In genomic region chr1:32071758-32072621, GRCh38 we compare ENCODE assay signal across 8 cellular contexts. TPM values are rescaled to one million over a fixed set of nuclear protein-coding genes. Genes with fewer than 3 reads are reported as not detected.
A peak's percentile ranks its signal among the peaks of the same experiment; 100 is the strongest.
DNase-seq lines count a peak whose midpoint lies in the region; ATAC-seq lines count a peak whose summit lies in the region.

No MANE protein-coding gene starts in this region.

- peaks cover 6% of the 10 kb centered on the region for H3K36me3 Mint-ChIP-seq in activated CD4-positive, alpha-beta T cell treated with anti-CD3 and anti-CD28 coated beads for 36 hours (ENCODE audit: low read depth)

- H3K4me3 Mint-ChIP-seq in activated CD4-positive, alpha-beta T cell treated with anti-CD3 and anti-CD28 coated beads for 36 hours, result peak overlapping the region; percentile 90

- peaks cover 35% of the 10 kb centered on the region for H3K4me1 Mint-ChIP-seq in activated CD4-positive, alpha-beta T cell treated with anti-CD3 and anti-CD28 coated beads for 36 hours

- H3K36me3 ChIP-seq in mesodermal cell (ENCODE audit: control insufficient read depth, insufficient read depth, low read length), result peaks cover 17% of the 10 kb centered on the region

- WGBS in mesodermal cell (ENCODE audit: insufficient coverage in 2 of 2), 2 experiments, result 17 to 20% methylated on average over 11 to 12 of the region's 14 CpGs

- no peaks in the 10 kb centered on the region for H3K9me3 Mint-ChIP-seq in activated CD4-positive, alpha-beta T cell treated with anti-CD3 and anti-CD28 coated beads for 36 hours (ENCODE audit: low read depth)

- peak overlapping the region; percentile 98 for H3K27ac Mint-ChIP-seq in activated CD4-positive, alpha-beta T cell treated with anti-CD3 and anti-CD28 coated beads for 36 hours

- ATAC-seq in activated CD4-positive, alpha-beta T cell treated with anti-CD3 and anti-CD28 coated beads for 36 hours, result peak; percentile 42
- ATAC-seq in HG02571 (IDR thresholded peaks at IDR 0.05; ENCODE audit: unreplicated experiment), result no peak

- CTCF ChIA-PET in activated CD4-positive, alpha-beta T cell treated with anti-CD3 and anti-CD28 coated beads for 36 hours (lab: Charles Lee), result interaction anchor here (0.6 to 3.5 kb wide), 11 partner anchors 10 to 90 kb away, joined by 3 to 15 read pairs (median 4); partner anchors contain the start of gene KPNA6

- intact Hi-C loops in activated CD4-positive, alpha-beta T cell treated with anti-CD3 and anti-CD28 coated beads for 36 hours (cut with DNase I, micrococcal nuclease), result loop anchor here (1.0 to 5.0 kb wide), 14 partner anchors 35 to 1353 kb away; partner anchors contain the start of genes BSDC1 (in 1 of the 2), CCDC28B (in 1 of the 2), EIF3I (in 1 of the 2) and KHDRBS1 (in 1 of the 2)

- peak overlapping the region; percentile 64 for H3K4me3 ChIP-seq in mesodermal cell (ENCODE audit: extremely low read depth, insufficient read depth, low read length, poor library complexity, severe bottlenecking)

- peaks cover 5% of the 10 kb centered on the region for H3K9me3 ChIP-seq in mesodermal cell (ENCODE audit: control insufficient read depth, low read length)

- peak overlapping the region; percentile 98 for H3K27ac ChIP-seq in caudate nucleus (ENCODE audit: low read depth, low read length)
- peak overlapping the region; percentile 95 for H3K27ac ChIP-seq in mesodermal cell (ENCODE audit: low read depth, low read length, severe bottlenecking)

- no peaks in the 10 kb centered on the region for H3K27me3 Mint-ChIP-seq in activated CD4-positive, alpha-beta T cell treated with anti-CD3 and anti-CD28 coated beads for 36 hours

- peaks cover 15% of the 10 kb centered on the region for H3K4me1 ChIP-seq in mesodermal cell (ENCODE audit: control insufficient read depth, insufficient read depth, low read length, poor library complexity, severe bottlenecking)

- DNase-seq in activated CD4-positive, alpha-beta T cell treated with anti-CD3 and anti-CD28 coated beads for 36 hours, result no peak
- no peak for DNase-seq in activated CD4-positive, alpha-beta T cell treated with anti-CD3 and anti-CD28 coated beads for 4 hours
- peak; percentile 73 for DNase-seq in NCI-H2171 treated with DMSO at 0.1 percent for 48 hours (lab: John Stamatoyannopoulos, UW)
- no peak for DNase-seq in caudate nucleus (lab: John Stamatoyannopoulos, UW)
- DNase-seq in mesenteric fat pad (ENCODE audit: low spot score), result no peak
- DNase-seq in CD1c-positive myeloid dendritic cell (ENCODE audit: extremely low spot score), result no peak

- POLR2A ChIA-PET in activated CD4-positive, alpha-beta T cell treated with anti-CD3 and anti-CD28 coated beads for 36 hours (lab: Charles Lee), result interaction anchor here (0.6 to 2.4 kb wide), 8 partner anchors 9 to 454 kb away, joined by 3 to 19 read pairs (median 5); partner anchors contain the start of genes CCDC28B, KPNA6, MARCKSL1 and TXLNA

RNA-seq across cellular contexts. Expression of gene TMEM39B, which starts 0.7 kb away (rescaled TPM):
- 10 to 100 TPM; 25.2 to 29.8 TPM for total RNA-seq in activated CD4-positive, alpha-beta T cell treated with anti-CD3 and anti-CD28 coated beads for 36 hours
- 24.9 TPM for polyA plus RNA-seq in mesodermal cell (2013, experiment 1 of 2)
- 22.8 TPM for polyA plus RNA-seq in mesodermal cell (2013, experiment 2 of 2)
- total RNA-seq in mesenteric fat pad, result 15.6 TPM

RNA-seq across cellular contexts. Expression of gene KPNA6, which starts 35.9 kb away (rescaled TPM):
- 10 to 100 TPM; 70.0 to 78.3 TPM for total RNA-seq in activated CD4-positive, alpha-beta T cell treated with anti-CD3 and anti-CD28 coated beads for 36 hours
- 37.3 TPM for polyA plus RNA-seq in mesodermal cell (2013, experiment 1 of 2)
- polyA plus RNA-seq in mesodermal cell (2013, experiment 2 of 2), result 31.7 TPM
- total RNA-seq in mesenteric fat pad, result 73.7 TPM

RNA-seq across cellular contexts. Expression of gene KHDRBS1, which starts 58.3 kb away (rescaled TPM):
- 100 to 1,000 TPM; 198 to 206 TPM for total RNA-seq in activated CD4-positive, alpha-beta T cell treated with anti-CD3 and anti-CD28 coated beads for 36 hours
- polyA plus RNA-seq in mesodermal cell (2013, experiment 1 of 2), result 189 TPM
- 212 TPM for polyA plus RNA-seq in mesodermal cell (2013, experiment 2 of 2)
- total RNA-seq in mesenteric fat pad, result 80.1 TPM
